In the genomic region with DNA sequence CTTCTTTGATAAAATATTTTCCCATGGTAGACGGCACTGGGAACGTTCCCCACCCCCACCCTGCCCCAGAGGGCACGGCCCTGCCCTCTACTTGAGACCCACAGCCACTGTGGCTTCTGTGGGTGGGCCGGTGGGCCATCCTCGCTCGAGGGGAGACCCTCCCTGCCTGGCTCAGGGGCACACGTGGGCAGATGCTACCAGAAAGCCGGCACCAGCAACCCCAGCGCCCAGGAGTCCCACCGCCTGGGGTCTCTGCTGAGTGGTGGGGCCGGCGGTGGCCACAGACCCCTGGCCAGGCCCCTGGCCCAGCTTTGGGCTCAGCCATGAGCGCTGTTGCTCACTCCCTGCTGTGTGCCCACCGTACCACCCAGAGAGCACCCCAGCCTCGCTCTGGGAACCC, we compare ENCODE assay signal across 15 cellular contexts. TPM values are rescaled to one million over a fixed set of nuclear protein-coding genes. Genes with fewer than 3 reads are reported as not detected.
DNase-seq lines count a peak whose midpoint lies in the region; TF ChIP-seq lines count a peak whose summit lies in the region.
"Had no signal": no experiment of that assay in that cellular context is flagged by ENCODE, and none has a peak within 500 bp of the region (broad histone marks: within the 10 kb centered on the region; RNA-seq: fewer than 3 reads in every experiment).

No MANE protein-coding gene starts in this region.

- no peak overlapping the region for H2BK15ac ChIP-seq in mesendoderm (replicated peaks; ENCODE audit: low read depth)

- 38 to 58% methylated on average over 8 to 15 of the region's 15 CpGs for WGBS in tibial nerve, 2 donors
- WGBS in mesendoderm (ENCODE audit: extremely low coverage, insufficient coverage, low lambda C conversion rate), result no CpG with 5 or more reads among the region's 15 CpGs

- no peak overlapping the region for H3K4ac ChIP-seq in mesendoderm (ENCODE audit: low read depth, low read length)

- peaks cover 0 to 19% (median 0%) of the 10 kb centered on the region in 45 donors for H3K27me3 ChIP-seq in dorsolateral prefrontal cortex
- H3K27me3 ChIP-seq in tibial nerve, result peaks cover 0 to 36% of the 10 kb centered on the region in 2 donors
- H3K27me3 ChIP-seq in mesendoderm (ENCODE audit: insufficient read depth, low read length, poor library complexity), result no peaks in the 10 kb centered on the region

- DNase-seq in HuH-7.5 (ENCODE audit: low spot score) (peak; percentile 10), dorsolateral prefrontal cortex (no peak), neural crest cell (ENCODE audit: low read depth, low spot score) (no peak), tibial nerve (ENCODE audit: low spot score in 2 of 2) (no peak), mesendoderm (no peak), germinal center (ENCODE audit: low spot score) (no peak), COLO668 (lab: John Stamatoyannopoulos, UW; ENCODE audit: unreplicated experiment) (no peak)
- DNase-seq: activated CD4-positive, alpha-beta T cell treated with anti-CD3 and anti-CD28 coated beads for 36 hours; activated effector memory CD4-positive, alpha-beta T cell treated with Interleukin-2 at 50 U/mL for 16 hours; amniotic stem cell; KG1; NCI-H1105; NCI-H526 had no signal

- H3K79me2 ChIP-seq in mesendoderm (ENCODE audit: control insufficient read depth, insufficient read depth, low read length), result no peaks in the 10 kb centered on the region

- H3K23ac ChIP-seq in mesendoderm (ENCODE audit: low read length), result no peak overlapping the region

- intact Hi-C loops in dorsolateral prefrontal cortex (cut with DNase I), result no loop called here

- no peaks in the 10 kb centered on the region for H3K79me1 ChIP-seq in mesendoderm (ENCODE audit: low read length)

- H3K36me3 ChIP-seq in tibial nerve (peaks cover 0 to 17% (median 0%) of the 10 kb centered on the region in 3 donors), mesendoderm (ENCODE audit: control insufficient read depth, insufficient read depth, low read length) (no peaks in the 10 kb centered on the region)

- H3K27ac ChIP-seq in dorsolateral prefrontal cortex (peak overlapping the region in 47 of 59 donors; percentile 8 to 90 (median 59)), tibial nerve (peak overlapping the region; percentile 22 to 83 (median 51)), mesendoderm (ENCODE audit: low read depth, low read length) (no peak overlapping the region)

- H3K56ac ChIP-seq in mesendoderm (ENCODE audit: low read length), result no peak overlapping the region

- H3K4me1 Mint-ChIP-seq in neural crest cell, result peaks cover 20% of the 10 kb centered on the region
- H3K4me1 Mint-ChIP-seq: activated CD4-positive, alpha-beta T cell treated with anti-CD3 and anti-CD28 coated beads for 36 hours had no signal

- peak overlapping the region in 16 of 59 donors; percentile 5 to 43 (median 16) for H3K4me3 ChIP-seq in dorsolateral prefrontal cortex
- no peak overlapping the region for H3K4me3 ChIP-seq in tibial nerve
- no peak overlapping the region for H3K4me3 ChIP-seq in mesendoderm (ENCODE audit: low read length)

- H3K9ac ChIP-seq in mesendoderm (ENCODE audit: low read length), result no peak overlapping the region

- no peaks in the 10 kb centered on the region for H3K9me3 ChIP-seq in tibial nerve

- no peak overlapping the region for H2AK5ac ChIP-seq in mesendoderm (ENCODE audit: low read length)

- TF ChIP-seq POLR2A in tibial nerve (IDR thresholded peaks at IDR 0.05), result no peak

- H4K5ac ChIP-seq in mesendoderm (ENCODE audit: low read length), result no peak overlapping the region

- TF ChIP-seq EP300 in tibial nerve (IDR thresholded peaks at IDR 0.05), result no peak

- H3K4me3 Mint-ChIP-seq in neural crest cell, result peak overlapping the region; percentile 19
- H3K4me3 Mint-ChIP-seq: activated CD4-positive, alpha-beta T cell treated with anti-CD3 and anti-CD28 coated beads for 36 hours; memory B cell; nephron progenitor cell had no signal

- no peak overlapping the region for H2BK5ac ChIP-seq in mesendoderm (ENCODE audit: low read length)

- peak overlapping the region; percentile 67 for H3K27ac Mint-ChIP-seq in neural crest cell (ENCODE audit: unreplicated experiment)
- H3K27ac Mint-ChIP-seq: activated CD4-positive, alpha-beta T cell treated with anti-CD3 and anti-CD28 coated beads for 36 hours; memory B cell; nephron progenitor cell had no signal

- H4K8ac ChIP-seq in mesendoderm (ENCODE audit: low read depth, low read length), result no peak overlapping the region

- no peaks in the 10 kb centered on the region for H3K27me3 Mint-ChIP-seq in neural crest cell (ENCODE audit: low read depth)

- H3K36me3 Mint-ChIP-seq in neural crest cell (ENCODE audit: low read depth), result no peaks in the 10 kb centered on the region
- H3K36me3 Mint-ChIP-seq: memory B cell had no signal

- TF ChIP-seq CTCF in dorsolateral prefrontal cortex (IDR thresholded peaks at IDR 0.05 in 54 of 56, conservative IDR thresholded peaks at IDR 0.05 in 2 of 56; ENCODE audit: low read depth in 1 of 56, partially characterized antibody in 56 of 56) (no peak), neural crest cell (conservative IDR thresholded peaks at IDR 0.05) (no peak), tibial nerve (IDR thresholded peaks at IDR 0.05) (no peak)

- H3K18ac ChIP-seq in mesendoderm (ENCODE audit: low read length), result no peak overlapping the region

- no peak overlapping the region for H2BK120ac ChIP-seq in mesendoderm (ENCODE audit: low read depth, low read length)

- H3K4me2 ChIP-seq in mesendoderm (ENCODE audit: low read length), result no peak overlapping the region

- H3K4me1 ChIP-seq in tibial nerve (peaks cover 0 to 52% (median 25%) of the 10 kb centered on the region in 4 donors), mesendoderm (ENCODE audit: control insufficient read depth, low read depth, low read length) (no peaks in the 10 kb centered on the region)

- H3K9me3 Mint-ChIP-seq in neural crest cell, result no peaks in the 10 kb centered on the region
- H3K9me3 Mint-ChIP-seq: memory B cell had no signal

RNA-seq across cellular contexts. Expression of a gene that starts 16.5 kb away (rescaled TPM):
- total RNA-seq in dorsolateral prefrontal cortex, result 10 to 100 TPM in 47 of 120 experiments, 1 to 10 TPM in 73; 4.6 to 17.2 (median 9.3) TPM
- 31.7 and 33.7 TPM in 2 replicates for total RNA-seq in neural crest cell
- total RNA-seq in tibial nerve, result 10 to 100 TPM in 1 of 4 donors, 1 to 10 TPM in 3; 3.1 to 13.5 (median 3.9) TPM
- polyA plus RNA-seq in mesendoderm (2013, experiment 1 of 2), result 4.0 TPM
- polyA plus RNA-seq in mesendoderm (2013, experiment 2 of 2), result 4.5 TPM

RNA-seq across cellular contexts. Expression of a gene that starts 41.0 kb away (rescaled TPM):
- total RNA-seq in dorsolateral prefrontal cortex, result 1 to 10 TPM in 106 of 120 experiments, under 1 TPM in 14; 0.75 to 5.2 (median 1.7) TPM
- 0.75 and 0.86 TPM in 2 replicates for total RNA-seq in neural crest cell
- 10 to 100 TPM in 1 of 4 donors, 1 to 10 TPM in 3; 3.3 to 11.4 (median 4.3) TPM for total RNA-seq in tibial nerve
- polyA plus RNA-seq in mesendoderm (2013, experiment 1 of 2), result 4.1 TPM
- 4.0 TPM for polyA plus RNA-seq in mesendoderm (2013, experiment 2 of 2)
